Comparison of ENCODE assay signal across 18 cellular contexts in genomic region chr6:127328043-127328442, GRCh38. TPM values are rescaled to one million over a fixed set of nuclear protein-coding genes. Genes with fewer than 3 reads are reported as not detected.
DNase-seq lines count a peak whose midpoint lies in the region; ATAC-seq, FAIRE-seq and TF ChIP-seq lines count a peak whose summit lies in the region.
"Had no signal": no experiment of that assay in that cellular context is flagged by ENCODE, and none has a peak within 500 bp of the region (broad histone marks: within the 10 kb centered on the region; RNA-seq: fewer than 3 reads in every experiment).

No MANE protein-coding gene starts in this region.

- peaks cover 12% of the 10 kb centered on the region for H3K36me3 ChIP-seq in IMR-90 (ENCODE audit: control insufficient read depth, insufficient read depth, low read length)
- peaks cover 12% of the 10 kb centered on the region for H3K36me3 ChIP-seq in astrocyte (ENCODE audit: insufficient read depth, low read length)
- H3K36me3 ChIP-seq in keratinocyte (ENCODE audit: control insufficient read depth in 2 of 2, extremely low read depth in 1 of 2, insufficient read depth in 2 of 2, low read length in 2 of 2), result peaks cover 4 to 6% of the 10 kb centered on the region in 2 experiments
- no peaks in the 10 kb centered on the region for H3K36me3 ChIP-seq in MM.1S (replicated peaks; ENCODE audit: insufficient read depth, low read length)

- DNase-seq in EH (ENCODE audit: low read depth) (peak; percentile 86), IMR-90 (peak; percentile 44), astrocyte (ENCODE audit: low read depth) (peak; percentile 76), keratinocyte (ENCODE audit: low read depth, low spot score) (no peak), T-helper 17 cell (no peak), GM10266 (ENCODE audit: extremely low spot score) (no peak), MM.1S (no peak)
- no peak for DNase-seq in activated CD4-positive, alpha-beta memory T cell treated with anti-CD3 and anti-CD28 coated beads for 36 hours
- DNase-seq: ACHN; Calu3; CD4-positive, alpha-beta T cell; DND-41; H9; KG1; NCI-H1105 treated with DMSO at 0.1 percent for 48 hours; NCI-H187; SHP77 treated with DMSO at 0.1 percent for 48 hours had no signal

- H3K9me3 ChIP-seq in IMR-90 (ENCODE audit: control insufficient read depth, insufficient read depth, low read length) (no peaks in the 10 kb centered on the region), astrocyte (ENCODE audit: insufficient read depth, low read depth, low read length) (no peaks in the 10 kb centered on the region), keratinocyte (ENCODE audit: control insufficient read depth, low read depth, low read length) (no peaks in the 10 kb centered on the region), T-helper 17 cell (ENCODE audit: control insufficient read depth, low read length, poor library complexity, severe bottlenecking) (no peaks in the 10 kb centered on the region), MM.1S (replicated peaks; ENCODE audit: insufficient read depth, low read length) (no peaks in the 10 kb centered on the region)

- dilution Hi-C loops in IMR-90 (cut with HindIII; ENCODE audit: low sequenced_read_pairs, unreplicated experiment) (no loop called here), keratinocyte (cut with MboI; ENCODE audit: extremely low pct_ligation_motif_present, low sequenced_read_pairs) (no loop called here)

- no peak overlapping the region for H2BK15ac ChIP-seq in IMR-90 (ENCODE audit: low read depth, low read length)

- no peak for TF ChIP-seq RAD21 in IMR-90 (IDR thresholded peaks at IDR 0.05; ENCODE audit: low read length)

- H3K18ac ChIP-seq in IMR-90 (ENCODE audit: low read depth, low read length), result no peak overlapping the region

- H3K9ac ChIP-seq in IMR-90 (ENCODE audit: low read depth, low read length), result no peak overlapping the region
- peak overlapping the region; percentile 5 for H3K9ac ChIP-seq in astrocyte (ENCODE audit: low read length)
- H3K9ac ChIP-seq in keratinocyte (ENCODE audit: control insufficient read depth, extremely low read depth, insufficient read depth, low read length), result no peak overlapping the region
- H3K9ac ChIP-seq in MM.1S (ENCODE audit: low read length), result no peak overlapping the region

- CTCF ChIA-PET in IMR-90 (lab: Yijun Ruan, JAX), result no interaction called here
- CTCF ChIA-PET in activated CD4-positive, alpha-beta memory T cell treated with anti-CD3 and anti-CD28 coated beads for 36 hours (lab: Charles Lee), result no interaction called here

- H3K27ac ChIP-seq in IMR-90 (ENCODE audit: insufficient read depth, low read length), result no peak overlapping the region
- peak overlapping the region; percentile 77 for H3K27ac ChIP-seq in astrocyte (ENCODE audit: low read depth, low read length)
- no peak overlapping the region for H3K27ac ChIP-seq in keratinocyte (ENCODE audit: control insufficient read depth, insufficient read depth, low read length)
- no peak overlapping the region for H3K27ac ChIP-seq in MM.1S (ENCODE audit: low read length)

- H4K20me1 ChIP-seq in IMR-90 (ENCODE audit: insufficient read depth, low read length) (peaks cover 15% of the 10 kb centered on the region), astrocyte (ENCODE audit: insufficient read depth, low read length) (peaks cover 3% of the 10 kb centered on the region), keratinocyte (ENCODE audit: control insufficient read depth, extremely low read depth, insufficient read depth, low read length) (no peaks in the 10 kb centered on the region), MM.1S (ENCODE audit: insufficient read depth, low read length) (no peaks in the 10 kb centered on the region)

- in situ Hi-C loops in IMR-90 (cut with MboI; ENCODE audit: low sequenced_read_pairs), result no loop called here

- no peak overlapping the region for H3K23ac ChIP-seq in IMR-90 (ENCODE audit: low read depth, low read length)

- H3K9me1 ChIP-seq in IMR-90 (ENCODE audit: insufficient read depth, low read length) (peaks cover 7% of the 10 kb centered on the region), keratinocyte (ENCODE audit: control insufficient read depth, extremely low read depth, insufficient read depth, low read length) (no peaks in the 10 kb centered on the region)

- H3K27me3 ChIP-seq in IMR-90 (ENCODE audit: control insufficient read depth, insufficient read depth, low read length), result no peaks in the 10 kb centered on the region
- H3K27me3 ChIP-seq in astrocyte (ENCODE audit: insufficient read depth, low read length), result no peaks in the 10 kb centered on the region
- no peaks in the 10 kb centered on the region for H3K27me3 ChIP-seq in keratinocyte (ENCODE audit: control insufficient read depth, extremely low read depth, insufficient read depth, low read length)
- no peaks in the 10 kb centered on the region for H3K27me3 ChIP-seq in MM.1S (replicated peaks; ENCODE audit: insufficient read depth, low read length)

- H3K4me3 ChIP-seq in IMR-90 (ENCODE audit: insufficient read depth, low read depth, low read length) (no peak overlapping the region), astrocyte (ENCODE audit: insufficient read depth, low read depth, low read length) (no peak overlapping the region), keratinocyte (ENCODE audit: control insufficient read depth in 2 of 3, extremely low read depth in 1 of 3, insufficient read depth in 2 of 3, low read depth in 1 of 3, low read length in 3 of 3) (no peak overlapping the region), MM.1S (ENCODE audit: low read length) (no peak overlapping the region)

- no peaks in the 10 kb centered on the region for H3K9me3 Mint-ChIP-seq in astrocyte (ENCODE audit: unreplicated experiment)
- no peaks in the 10 kb centered on the region for H3K9me3 Mint-ChIP-seq in activated CD4-positive, alpha-beta memory T cell treated with anti-CD3 and anti-CD28 coated beads for 36 hours
- H3K9me3 Mint-ChIP-seq: CD4-positive, alpha-beta T cell; H9 had no signal

- POLR2A ChIA-PET in IMR-90 (lab: Charles Lee; ENCODE audit: unreplicated experiment), result no interaction called here
- POLR2A ChIA-PET in activated CD4-positive, alpha-beta memory T cell treated with anti-CD3 and anti-CD28 coated beads for 36 hours (lab: Charles Lee), result no interaction called here

- H3K79me2 ChIP-seq in astrocyte (ENCODE audit: insufficient read depth, low read length) (peaks cover 24% of the 10 kb centered on the region), keratinocyte (ENCODE audit: control insufficient read depth, insufficient read depth, low read length) (peaks cover 7% of the 10 kb centered on the region), MM.1S (ENCODE audit: low read length) (no peaks in the 10 kb centered on the region)

- H3K4ac ChIP-seq in IMR-90 (ENCODE audit: low read depth, low read length), result no peak overlapping the region

- no peak overlapping the region for H4K8ac ChIP-seq in IMR-90 (ENCODE audit: low read depth in 2 of 2, low read length in 2 of 2)

- H3K27me3 Mint-ChIP-seq in astrocyte (ENCODE audit: low read depth, unreplicated experiment), result no peaks in the 10 kb centered on the region
- no peaks in the 10 kb centered on the region for H3K27me3 Mint-ChIP-seq in T-helper 17 cell
- no peaks in the 10 kb centered on the region for H3K27me3 Mint-ChIP-seq in activated CD4-positive, alpha-beta memory T cell treated with anti-CD3 and anti-CD28 coated beads for 36 hours
- H3K27me3 Mint-ChIP-seq: B cell; CD4-positive, alpha-beta T cell had no signal

- no peak overlapping the region for H3K14ac ChIP-seq in IMR-90 (replicated peaks; ENCODE audit: low read depth, low read length)

- no peak overlapping the region for H2BK20ac ChIP-seq in IMR-90 (ENCODE audit: low read depth, low read length)

- H3K4me2 ChIP-seq in IMR-90 (ENCODE audit: low read depth, low read length) (no peak overlapping the region), astrocyte (ENCODE audit: low read length) (peak overlapping the region; percentile 42), keratinocyte (ENCODE audit: control insufficient read depth, extremely low read depth, insufficient read depth, low read depth, low read length) (no peak overlapping the region), MM.1S (ENCODE audit: low read depth, low read length) (no peak overlapping the region)

- no peak overlapping the region for H3K56ac ChIP-seq in IMR-90 (ENCODE audit: extremely low read depth, insufficient read depth, low read length)

- no peak overlapping the region for H4K91ac ChIP-seq in IMR-90 (ENCODE audit: insufficient read depth, low read depth, low read length)

- H3K4me1 Mint-ChIP-seq in astrocyte (ENCODE audit: low read depth, unreplicated experiment) (peaks cover 11% of the 10 kb centered on the region), T-helper 17 cell (peaks cover 6% of the 10 kb centered on the region)
- no peaks in the 10 kb centered on the region for H3K4me1 Mint-ChIP-seq in activated CD4-positive, alpha-beta memory T cell treated with anti-CD3 and anti-CD28 coated beads for 36 hours (ENCODE audit: low read depth)

- no peak overlapping the region for H2AFZ ChIP-seq in IMR-90 (replicated peaks; ENCODE audit: low read length, poor library complexity)
- H2AFZ ChIP-seq in astrocyte (ENCODE audit: low read depth, low read length), result no peak overlapping the region
- H2AFZ ChIP-seq in keratinocyte (ENCODE audit: control insufficient read depth, low read length), result no peak overlapping the region
- no peak overlapping the region for H2AFZ ChIP-seq in MM.1S (ENCODE audit: low read length)

- H2AK5ac ChIP-seq in IMR-90 (ENCODE audit: low read depth, low read length), result no peak overlapping the region

- ATAC-seq in IMR-90 (ENCODE audit: low read depth), result peak; percentile 57; the same call in 1 of the 2 replicates
- ATAC-seq in T-helper 17 cell, result no peak

- no peaks in the 10 kb centered on the region for H3K9me2 ChIP-seq in MM.1S (replicated peaks; ENCODE audit: insufficient read depth, low read length)

- H3K27ac Mint-ChIP-seq in astrocyte (ENCODE audit: unreplicated experiment) (peak overlapping the region; percentile 26), T-helper 17 cell (no peak overlapping the region)
- no peak overlapping the region for H3K27ac Mint-ChIP-seq in activated CD4-positive, alpha-beta memory T cell treated with anti-CD3 and anti-CD28 coated beads for 36 hours
- H3K27ac Mint-ChIP-seq: B cell; CD4-positive, alpha-beta T cell; H9 had no signal

- no peak overlapping the region for H2BK120ac ChIP-seq in IMR-90 (ENCODE audit: low read depth, low read length)

- no peak for FAIRE-seq in astrocyte (lab: Jason Lieb, UNC)
- FAIRE-seq in keratinocyte (lab: Jason Lieb, UNC), result peak; percentile 43

- intact Hi-C loops in IMR-90 (cut with micrococcal nuclease), result no loop called here
- intact Hi-C loops in activated CD4-positive, alpha-beta memory T cell treated with anti-CD3 and anti-CD28 coated beads for 36 hours (cut with micrococcal nuclease), result no loop called here

- H4K5ac ChIP-seq in IMR-90 (ENCODE audit: low read depth, low read length), result no peak overlapping the region

- no TSS peak for BruUV-seq in IMR-90 (replicated peaks; lab: Mats Ljungman, UMichigan)

- no peak overlapping the region for H2AK9ac ChIP-seq in IMR-90 (replicated peaks; ENCODE audit: low read depth, low read length, poor library complexity)

- TF ChIP-seq CTCF in IMR-90 (conservative IDR thresholded peaks at IDR 0.05; ENCODE audit: low read depth, low read length) (no peak), astrocyte (IDR thresholded peaks at IDR 0.05; ENCODE audit: insufficient read depth, low read depth, low read length) (no peak), keratinocyte (optimal IDR thresholded peaks at IDR 0.05 in 1 of 3, IDR thresholded peaks at IDR 0.05 in 1 of 3, conservative IDR thresholded peaks at IDR 0.05 in 1 of 3; ENCODE audit: extremely low read depth in 1 of 3, insufficient read depth in 2 of 3, low read length in 3 of 3) (no peak), GM10266 (IDR thresholded peaks at IDR 0.05; ENCODE audit: control insufficient read depth, insufficient read depth, low read depth, missing control alignments) (no peak), MM.1S (IDR thresholded peaks at IDR 0.05; ENCODE audit: low read length) (no peak)

- H2BK5ac ChIP-seq in IMR-90 (ENCODE audit: low read depth, low read length, poor library complexity, severe bottlenecking), result no peak overlapping the region

- H3K36me3 Mint-ChIP-seq in astrocyte (ENCODE audit: low read depth, unreplicated experiment) (peaks cover 6% of the 10 kb centered on the region), T-helper 17 cell (ENCODE audit: low read depth) (peaks cover 5% of the 10 kb centered on the region)
- peaks cover 26% of the 10 kb centered on the region for H3K36me3 Mint-ChIP-seq in activated CD4-positive, alpha-beta memory T cell treated with anti-CD3 and anti-CD28 coated beads for 36 hours

- H3K4me1 ChIP-seq in IMR-90 (ENCODE audit: control insufficient read depth, insufficient read depth, low read length) (peaks cover 7% of the 10 kb centered on the region; the same call in 1 of the 2 replicates), astrocyte (ENCODE audit: insufficient read depth, low read length) (peaks cover 9% of the 10 kb centered on the region), keratinocyte (ENCODE audit: control insufficient read depth, extremely low read depth, insufficient read depth, low read length) (peaks cover 3% of the 10 kb centered on the region), MM.1S (ENCODE audit: low read length) (no peaks in the 10 kb centered on the region)

- peaks cover 11 to 41% of the 10 kb centered on the region in 2 experiments for H3K79me1 ChIP-seq in IMR-90 (ENCODE audit: low read depth in 1 of 2, low read length in 2 of 2)

- TF ChIP-seq POLR2A in IMR-90 (IDR thresholded peaks at IDR 0.05; ENCODE audit: low read depth, low read length), result no peak

- H3K4me3 Mint-ChIP-seq in astrocyte (ENCODE audit: unreplicated experiment) (no peak overlapping the region), T-helper 17 cell (no peak overlapping the region)
- no peak overlapping the region for H3K4me3 Mint-ChIP-seq in activated CD4-positive, alpha-beta memory T cell treated with anti-CD3 and anti-CD28 coated beads for 36 hours
- H3K4me3 Mint-ChIP-seq: B cell; CD4-positive, alpha-beta T cell; H9 had no signal

- H3F3A ChIP-seq in MM.1S (ENCODE audit: insufficient read depth, low read length), result no peaks in the 10 kb centered on the region

RNA-seq across cellular contexts. Expression of gene ECHDC1, which starts 15.4 kb away (rescaled TPM):
- total RNA-seq in IMR-90 (2012; rRNA removed), result 40.3 and 114 TPM in 2 replicates
- polyA plus RNA-seq in IMR-90 (2012; rRNA removed), result 23.1 and 33.1 TPM in 2 replicates
- polyA plus RNA-seq in IMR-90 (2012; cell fraction: cytosol; rRNA removed), result 3.9 and 8.1 TPM in 2 replicates
- 10.2 and 12.7 TPM in 2 replicates for polyA plus RNA-seq in IMR-90 (2012; cell fraction: nucleus; rRNA removed; ENCODE audit: low replicate concordance)
- total RNA-seq in astrocyte, result 39.3 and 47.2 TPM in 2 replicates
- polyA plus RNA-seq in keratinocyte, result 28.0 to 56.9 TPM (median 46.2 TPM) in 3 replicates
- 85.6 TPM for polyA plus RNA-seq in keratinocyte (2011; ENCODE audit: low read depth)
- 34.6 and 62.0 TPM in 2 replicates for polyA plus RNA-seq in keratinocyte (2011; cell fraction: cytosol; rRNA removed)
- polyA plus RNA-seq in keratinocyte (2011; cell fraction: nucleus; rRNA removed), result 28.3 and 37.7 TPM in 2 replicates
- 37.1 and 52.0 TPM in 2 replicates for polyA plus RNA-seq in keratinocyte (2012; ENCODE audit: low replicate concordance)
- polyA minus RNA-seq in keratinocyte, result 0.72 to 44.9 TPM (median 13.9 TPM) in 3 replicates
- polyA minus RNA-seq in keratinocyte (2011; cell fraction: cytosol; rRNA and poly(A)+ RNA removed), result 19.2 TPM
- polyA minus RNA-seq in keratinocyte (2011; cell fraction: nucleus; rRNA and poly(A)+ RNA removed), result 12.2 and 32.3 TPM in 2 replicates
- 10 to 100 TPM; 17.7 to 20.4 TPM for total RNA-seq in T-helper 17 cell
- total RNA-seq in activated CD4-positive, alpha-beta memory T cell treated with anti-CD3 and anti-CD28 coated beads for 36 hours, result 10 to 100 TPM; 42.9 to 43.7 TPM

Comparison
In these comparisons a context has a peak if more than half of its experiments do, and no peak if none do; other contexts are left out.
1. DNase-seq: peak in EH (single experiment), IMR-90 (single experiment) and astrocyte (single experiment); none in keratinocyte (single experiment), T-helper 17 cell (0 of 3), GM10266 (single experiment), MM.1S (single experiment) and activated CD4-positive, alpha-beta memory T cell treated with anti-CD3 and anti-CD28 coated beads for 36 hours (single experiment).